In genomic region chr7:67976490-67976889, GRCh38 we compare ENCODE assay signal across 36 cellular contexts.
"Had no signal": no experiment of that assay in that cellular context is flagged by ENCODE, and none has a peak within 500 bp of the region (broad histone marks: within the 10 kb centered on the region; RNA-seq: fewer than 3 reads in every experiment).

No MANE protein-coding gene starts in this region.

- DNase-seq: Kasumi-1, MG63, MM.1S, MV-4-11, NCI-H1048, NCI-H1092, NCI-H1092 treated with DMSO at 0.1 percent for 48 hours, NCI-H1105, NCI-H1105 treated with DMSO at 0.1 percent for 48 hours, NCI-H1417, NCI-H1417 treated with DMSO at 0.1 percent for 48 hours, NCI-H1436, NCI-H1436 treated with DMSO at 0.1 percent for 48 hours, NCI-H146, NCI-H1694, NCI-H1694 treated with DMSO at 0.1 percent for 48 hours, NCI-H187, NCI-H187 treated with DMSO at 0.1 percent for 48 hours, NCI-H1930, NCI-H2029, NCI-H2029 treated with DMSO at 0.1 percent for 48 hours, NCI-H2081, NCI-H2081 treated with DMSO at 0.1 percent for 48 hours, NCI-H2107, NCI-H2171, NCI-H2171 treated with DMSO at 0.1 percent for 48 hours, NCI-H2227 treated with DMSO at 0.1 percent for 48 hours, NCI-H226, NCI-H345, NCI-H446, NCI-H446 treated with DMSO at 0.1 percent for 48 hours, NCI-H510A, NCI-H510A treated with DMSO at 0.1 percent for 48 hours, NCI-H524, NCI-H524 treated with DMSO at 0.1 percent for 48 hours, NCI-H526 had no signal

- H3K36me3 ChIP-seq: MG63 had no signal

- H3K9me3 ChIP-seq: MG63 had no signal

- H3K4me3 ChIP-seq: MG63 had no signal

- H3K27me3 ChIP-seq: MG63 had no signal
